ENCODE assay signal across 22 cellular contexts in genomic region chr2:200484934-200485333, GRCh38.
"Had no signal": no experiment of that assay in that cellular context is flagged by ENCODE, and none has a peak within 500 bp of the region (broad histone marks: within the 10 kb centered on the region; RNA-seq: fewer than 3 reads in every experiment).

No MANE protein-coding gene starts in this region.

- H3K4me1 ChIP-seq: gastrocnemius medialis, heart left ventricle, left ventricle myocardium inferior, tibial artery had no signal

- H3K9me3 ChIP-seq: gastrocnemius medialis, heart left ventricle, left ventricle myocardium inferior, pancreas, tibial artery had no signal

- H3K27ac ChIP-seq: gastrocnemius medialis, heart left ventricle, left ventricle myocardium inferior, pancreas, tibial artery had no signal

- H3K9me3 Mint-ChIP-seq: activated CD4-positive, alpha-beta memory T cell treated with anti-CD3 and anti-CD28 coated beads for 36 hours; activated T-helper 17 cell treated with anti-CD3 and anti-CD28 coated beads, Interleukin-2, amount 50 U/mL, for 72 hours had no signal

- H3K27me3 ChIP-seq: gastrocnemius medialis, heart left ventricle, pancreas, tibial artery had no signal

- H3K4me3 Mint-ChIP-seq: activated CD4-positive, alpha-beta memory T cell treated with anti-CD3 and anti-CD28 coated beads for 36 hours; activated CD4-positive, alpha-beta T cell treated with anti-CD3 and anti-CD28 coated beads for 36 hours; activated CD8-positive, alpha-beta memory T cell treated with anti-CD3 and anti-CD28 coated beads, Interleukin-2, amount 10 ng/mL, durations not matched to agents 7 days and 5 days; activated T-helper 17 cell treated with anti-CD3 and anti-CD28 coated beads, Interleukin-2, amount 50 U/mL, for 72 hours had no signal

- H3K27ac Mint-ChIP-seq: activated CD4-positive, alpha-beta memory T cell treated with anti-CD3 and anti-CD28 coated beads for 36 hours; activated CD4-positive, alpha-beta T cell treated with anti-CD3 and anti-CD28 coated beads for 36 hours; activated CD8-positive, alpha-beta memory T cell treated with anti-CD3 and anti-CD28 coated beads, Interleukin-2, amount 10 ng/mL, durations not matched to agents 7 days and 5 days; activated T-helper 17 cell treated with anti-CD3 and anti-CD28 coated beads, Interleukin-2, amount 50 U/mL, for 72 hours had no signal

- H3K4me3 ChIP-seq: gastrocnemius medialis, heart left ventricle, left ventricle myocardium inferior, pancreas, tibial artery had no signal

- H3K27me3 Mint-ChIP-seq: activated CD4-positive, alpha-beta memory T cell treated with anti-CD3 and anti-CD28 coated beads for 36 hours; activated CD4-positive, alpha-beta T cell treated with anti-CD3 and anti-CD28 coated beads for 36 hours; activated CD8-positive, alpha-beta memory T cell treated with anti-CD3 and anti-CD28 coated beads, Interleukin-2, amount 10 ng/mL, durations not matched to agents 7 days and 5 days; activated T-helper 17 cell treated with anti-CD3 and anti-CD28 coated beads, Interleukin-2, amount 50 U/mL, for 72 hours had no signal

- FAIRE-seq: endometrium, pancreas, urothelium cell line had no signal

- ATAC-seq: activated CD4-positive, alpha-beta T cell treated with anti-CD3 and anti-CD28 coated beads for 36 hours; activated CD8-positive, alpha-beta memory T cell treated with anti-CD3 and anti-CD28 coated beads, Interleukin-2, amount 10 ng/mL, durations not matched to agents 7 days and 5 days; activated T-helper 17 cell treated with anti-CD3 and anti-CD28 coated beads, Interleukin-2, amount 50 U/mL, for 72 hours; gastrocnemius medialis; heart left ventricle; pancreas; sciatic nerve had no signal

- DNase-seq: activated CD4-positive, alpha-beta memory T cell treated with anti-CD3 and anti-CD28 coated beads for 36 hours; activated CD4-positive, alpha-beta T cell treated with anti-CD3 and anti-CD28 coated beads for 36 hours; activated CD8-positive, alpha-beta memory T cell treated with anti-CD3 and anti-CD28 coated beads, Interleukin-2, amount 10 ng/mL, durations not matched to agents 7 days and 5 days; activated naive CD4-positive, alpha-beta T cell treated with Interleukin-2 at 50 U/mL for 16 hours; anterior cingulate cortex; cortex of kidney; gastrocnemius medialis; heart left ventricle; kidney glomerular epithelial cell; left ventricle myocardium inferior; mammary epithelial cell; midbrain; pancreas; stimulated activated CD4-positive, alpha-beta T cell treated with anti-CD3 and anti-CD28 coated beads, Interleukin-12 subunit alpha, Interleukin-12 subunit beta, amount 100 ng/mL, for 4 hours; stimulated activated CD4-positive, alpha-beta T cell treated with anti-CD3 and anti-CD28 coated beads, Interleukin-2, amount 100 ng/mL, for 24 hours; stimulated activated naive CD4-positive, alpha-beta T cell treated with Interleukin-2 at 50 U/mL for 16 hours; substantia nigra; tibial artery had no signal

- H3K4me1 Mint-ChIP-seq: activated T-helper 17 cell treated with anti-CD3 and anti-CD28 coated beads, Interleukin-2, amount 50 U/mL, for 72 hours had no signal
